ENCODE assay signal across 8 cellular contexts in genomic region chr10:24952701-24953349, GRCh38. TPM values are rescaled to one million over a fixed set of nuclear protein-coding genes. Genes with fewer than 3 reads are reported as not detected.
DNase-seq lines count a peak whose midpoint lies in the region; ATAC-seq and TF ChIP-seq lines count a peak whose summit lies in the region.

No MANE protein-coding gene starts in this region.

- BruUV-seq in Panc1 (replicated peaks; lab: Mats Ljungman, UMichigan), result no TSS peak

- H3K27me3 ChIP-seq in Panc1 (ENCODE audit: control insufficient read depth, insufficient read depth, low read length), result no peaks in the 10 kb centered on the region
- H3K27me3 ChIP-seq in uterus, result no peaks in the 10 kb centered on the region

- TF ChIP-seq CTCF in 22Rv1 (IDR thresholded peaks at IDR 0.05) (peak; percentile 43), GM13976 (IDR thresholded peaks at IDR 0.05; ENCODE audit: borderline replicate concordance, control extremely low read depth, extremely low read depth, insufficient read depth, missing control alignments) (peak; percentile 67), Panc1 (IDR thresholded peaks at IDR 0.05) (peak; percentile 68), osteocyte (IDR thresholded peaks at IDR 0.05) (peak; percentile 59), uterus (IDR thresholded peaks at IDR 0.05) (peak in 1 of 4 experiments; percentile 41)

- ATAC-seq in HG02973 (IDR thresholded peaks at IDR 0.05; ENCODE audit: unreplicated experiment) (peak; percentile 61), Panc1 (peak; percentile 75)

- H3K36me3 Mint-ChIP-seq in activated naive CD4-positive, alpha-beta T cell treated with anti-CD3 and anti-CD28 coated beads, Interleukin-2, amount 50 U/mL, for 24 hours, result no peaks in the 10 kb centered on the region
- H3K36me3 Mint-ChIP-seq in osteocyte (ENCODE audit: unreplicated experiment), result no peaks in the 10 kb centered on the region

- peak overlapping the region; percentile 82 for H3K27ac Mint-ChIP-seq in activated naive CD4-positive, alpha-beta T cell treated with anti-CD3 and anti-CD28 coated beads, Interleukin-2, amount 50 U/mL, for 24 hours
- H3K27ac Mint-ChIP-seq in osteocyte (ENCODE audit: unreplicated experiment), result peak overlapping the region; percentile 77

- in situ Hi-C loops in GM13976 (cut with MboI; ENCODE audit: low sequenced_read_pairs, unreplicated experiment) (no loop called here), Panc1 (cut with HindIII; ENCODE audit: low pct_unique_long_range_greater_than_20kb, low sequenced_read_pairs) (no loop called here)

- POLR2A ChIA-PET in Panc1 (lab: Charles Lee), result interaction anchor here (0.7 kb wide), 1 partner anchor 63 kb away, joined by 7 read pairs; the partner anchor contains the start of gene THNSL1

- peaks cover 14% of the 10 kb centered on the region for H3K4me1 ChIP-seq in Panc1 (ENCODE audit: control insufficient read depth, insufficient read depth, low read length)
- H3K4me1 ChIP-seq in uterus, result no peaks in the 10 kb centered on the region

- peak overlapping the region; percentile 46 to 61 for H3K4me3 ChIP-seq in Panc1 (ENCODE audit: low read depth in 2 of 2, low read length in 2 of 2)
- H3K4me3 ChIP-seq in uterus, result peak overlapping the region; percentile 52 to 66

- H3K4me3 Mint-ChIP-seq in activated naive CD4-positive, alpha-beta T cell treated with anti-CD3 and anti-CD28 coated beads, Interleukin-2, amount 50 U/mL, for 24 hours, result peak overlapping the region; percentile 84
- peak overlapping the region; percentile 71 for H3K4me3 Mint-ChIP-seq in osteocyte (ENCODE audit: unreplicated experiment)

- H3K27ac ChIP-seq in 22Rv1 (no peak overlapping the region), Panc1 (ENCODE audit: low read length) (peak overlapping the region; percentile 61), uterus (peak overlapping the region; percentile 92 to 95)

- H3K4me1 Mint-ChIP-seq in activated naive CD4-positive, alpha-beta T cell treated with anti-CD3 and anti-CD28 coated beads, Interleukin-2, amount 50 U/mL, for 24 hours, result peaks cover 24% of the 10 kb centered on the region
- H3K4me1 Mint-ChIP-seq in osteocyte (ENCODE audit: unreplicated experiment), result peaks cover 31% of the 10 kb centered on the region

- DNase-seq in GM13976 (ENCODE audit: low spot score) (no peak), Panc1 (ENCODE audit: low read depth, low spot score) (no peak), globus pallidus (ENCODE audit: low spot score) (peak; percentile 67), osteocyte (ENCODE audit: extremely low spot score, unreplicated experiment) (peak; percentile 86), uterus (peak; percentile 59 to 60)

- no peaks in the 10 kb centered on the region for H3K9me3 Mint-ChIP-seq in activated naive CD4-positive, alpha-beta T cell treated with anti-CD3 and anti-CD28 coated beads, Interleukin-2, amount 50 U/mL, for 24 hours
- no peaks in the 10 kb centered on the region for H3K9me3 Mint-ChIP-seq in osteocyte (ENCODE audit: unreplicated experiment)

- H3K36me3 ChIP-seq in Panc1 (ENCODE audit: control insufficient read depth, insufficient read depth, low read length), result no peaks in the 10 kb centered on the region
- H3K36me3 ChIP-seq in uterus, result no peaks in the 10 kb centered on the region

- intact Hi-C loops in Panc1 (cut with micrococcal nuclease; ENCODE audit: unreplicated experiment), result loop anchor here (5.0 to 10.0 kb wide), 2 partner anchors 228 to 311 kb away; partner anchors contain the start of gene ARHGAP21
- intact Hi-C loops in uterus (cut with DNase I; ENCODE audit: low total_unique reads), result loop anchor here (10.0 kb wide), 1 partner anchor 228 kb away; the partner anchor contains the start of gene ARHGAP21

- CTCF ChIA-PET in Panc1 (lab: Charles Lee), result interaction anchor here (0.6 kb wide), 1 partner anchor 22 kb away, joined by 3 read pairs; no protein-coding TSS in a partner anchor

- TF ChIP-seq POLR2A in uterus (IDR thresholded peaks at IDR 0.05), result peak in 1 of 2 donors; percentile 19

- H3K27me3 Mint-ChIP-seq in activated naive CD4-positive, alpha-beta T cell treated with anti-CD3 and anti-CD28 coated beads, Interleukin-2, amount 50 U/mL, for 24 hours, result no peaks in the 10 kb centered on the region
- no peaks in the 10 kb centered on the region for H3K27me3 Mint-ChIP-seq in osteocyte (ENCODE audit: unreplicated experiment)

- no peaks in the 10 kb centered on the region for H3K9me3 ChIP-seq in Panc1 (ENCODE audit: control insufficient read depth, insufficient read depth, low read depth, low read length)
- no peaks in the 10 kb centered on the region for H3K9me3 ChIP-seq in uterus

RNA-seq across cellular contexts. Expression of gene PRTFDC1, which starts 0.4 kb away (rescaled TPM):
- 3.0 TPM for total RNA-seq in Panc1 (2021; ENCODE audit: unreplicated experiment)
- 3.5 TPM for polyA plus RNA-seq in Panc1 (2012; ENCODE audit: insufficient read length)
- 2.7 and 4.4 TPM in 2 replicates for total RNA-seq in osteocyte
- 10 to 100 TPM in 2 of 4 donors, 1 to 10 TPM in 2; 1.3 to 38.7 (median 20.3) TPM for total RNA-seq in uterus

Comparison
In these comparisons a context has a peak if more than half of its experiments do, and no peak if none do; other contexts are left out.
1. DNase-seq: peak in globus pallidus (single experiment), osteocyte (single experiment) and uterus (2 of 2); none in GM13976 (single experiment) and Panc1 (single experiment).